Comparison of ENCODE assay signal across 14 cellular contexts in genomic region chr2:135798275-135798705, GRCh38. TPM values are rescaled to one million over a fixed set of nuclear protein-coding genes. Genes with fewer than 3 reads are reported as not detected.
"Had no signal": no experiment of that assay in that cellular context is flagged by ENCODE, and none has a peak within 500 bp of the region (broad histone marks: within the 10 kb centered on the region; RNA-seq: fewer than 3 reads in every experiment).

No MANE protein-coding gene starts in this region.

- H3K9me3 ChIP-seq: ascending aorta had no signal

- H3K4me3 Mint-ChIP-seq: activated CD4-positive, alpha-beta T cell treated with anti-CD3 and anti-CD28 coated beads for 36 hours; activated T-helper 1 cell treated with anti-CD3 and anti-CD28 coated beads, Interleukin-12 subunit alpha, Interleukin-12 subunit beta, Interleukin-2, Interleukin-4 antibody, amounts not matched to agents 30 ng/mL and 10 ng/mL and 1 ng/mL, durations not matched to agents 14 hours and 24 hours and 36 hours; natural killer cell; stimulated activated naive B cell treated with anti-CD40 and anti-IgM and Interleukin-4, amounts not matched to agents 10 μg/mL and 1 μg/mL and 100 μg/mL, for 72 hours; T-helper 2 cell treated with Interferon-gamma antibody and Interleukin-4, amounts not matched to agents 5 μg/mL and 100 μg/mL, for 36 hours had no signal

- H3K27ac Mint-ChIP-seq: activated CD4-positive, alpha-beta T cell treated with anti-CD3 and anti-CD28 coated beads for 36 hours; activated T-helper 1 cell treated with anti-CD3 and anti-CD28 coated beads, Interleukin-12 subunit alpha, Interleukin-12 subunit beta, Interleukin-2, Interleukin-4 antibody, amounts not matched to agents 30 ng/mL and 10 ng/mL and 1 ng/mL, durations not matched to agents 14 hours and 24 hours and 36 hours; natural killer cell; progenitor cell of endocrine pancreas; stimulated activated naive B cell treated with anti-CD40 and anti-IgM and Interleukin-4, amounts not matched to agents 10 μg/mL and 1 μg/mL and 100 μg/mL, for 72 hours; T-helper 2 cell treated with Interferon-gamma antibody and Interleukin-4, amounts not matched to agents 5 μg/mL and 100 μg/mL, for 36 hours had no signal

- H3K4me1 ChIP-seq: ascending aorta, sigmoid colon, transverse colon had no signal

- FAIRE-seq: bronchial epithelial cell, endometrium had no signal

- H3K27ac ChIP-seq: ascending aorta, esophagus squamous epithelium, sigmoid colon, transverse colon had no signal

- H3K36me3 ChIP-seq: ascending aorta, esophagus squamous epithelium, sigmoid colon, transverse colon had no signal

- H3K27me3 ChIP-seq: ascending aorta, esophagus squamous epithelium, sigmoid colon, transverse colon had no signal

- H3K27me3 Mint-ChIP-seq: activated CD4-positive, alpha-beta T cell treated with anti-CD3 and anti-CD28 coated beads for 36 hours; progenitor cell of endocrine pancreas; stimulated activated naive B cell treated with anti-CD40 and anti-IgM and Interleukin-4, amounts not matched to agents 10 μg/mL and 1 μg/mL and 100 μg/mL, for 72 hours had no signal

- H3K36me3 Mint-ChIP-seq: natural killer cell had no signal

- DNase-seq: activated CD4-positive, alpha-beta T cell treated with anti-CD3 and anti-CD28 coated beads for 36 hours; esophagus squamous epithelium; natural killer cell; sigmoid colon; stimulated activated CD4-positive, alpha-beta T cell treated with anti-CD3 and anti-CD28 coated beads, Interleukin-2, amount 100 ng/mL, for 24 hours; stimulated activated naive B cell treated with anti-CD40 and anti-IgM and Interleukin-4, amounts not matched to agents 10 μg/mL and 1 μg/mL and 100 μg/mL, for 72 hours; transverse colon had no signal

- H3K4me3 ChIP-seq: ascending aorta, esophagus squamous epithelium, sigmoid colon, transverse colon had no signal

RNA-seq across cellular contexts. Expression of gene LCT, which starts 38.7 kb away (rescaled TPM):
- total RNA-seq: ascending aorta, bronchial epithelial cell, mucosa of gallbladder had no signal
